In genomic region chr2:224397100-224397499, GRCh38 we compare ENCODE assay signal across 2 cellular contexts. TPM values are rescaled to one million over a fixed set of nuclear protein-coding genes. Genes with fewer than 3 reads are reported as not detected.
"Had no signal": no experiment of that assay in that cellular context is flagged by ENCODE, and none has a peak within 500 bp of the region (broad histone marks: within the 10 kb centered on the region; RNA-seq: fewer than 3 reads in every experiment).

No MANE protein-coding gene starts in this region.

RNA-seq across cellular contexts. Expression of gene FAM124B, which starts 4.8 kb away (rescaled TPM):
- total RNA-seq: MCF 10A, NCI-H460 had no signal
